Comparison of ENCODE assay signal across 28 cellular contexts in genomic region chr18:56302161-56302560, GRCh38.
"Had no signal": no experiment of that assay in that cellular context is flagged by ENCODE, and none has a peak within 500 bp of the region (broad histone marks: within the 10 kb centered on the region; RNA-seq: fewer than 3 reads in every experiment).

No MANE protein-coding gene starts in this region.

- H2AFZ ChIP-seq: neural progenitor cell had no signal

- H3K4me3 ChIP-seq: colonic mucosa, esophagus muscularis mucosa, heart right ventricle, left lung, neural progenitor cell, psoas muscle, sigmoid colon, thoracic aorta, tibial nerve, upper lobe of right lung, uterus had no signal

- H3K27me3 Mint-ChIP-seq: dendritic cell treated with granulocyte-macrophage colony-stimulating factor and Interleukin-4, amounts not matched to agents 40 ng/mL and 50 ng/mL, for 4 days; stimulated activated naive B cell treated with anti-CD40 and anti-IgM and Interleukin-4, amounts not matched to agents 10 μg/mL and 1 μg/mL and 100 μg/mL, for 72 hours; stimulated activated naive CD8-positive, alpha-beta T cell treated with anti-CD3 and anti-CD28 coated beads, Interleukin-15, Interleukin-2, amounts not matched to agents 100 ng/mL and 50 ng/mL, for 24 hours had no signal

- H3K4me2 ChIP-seq: neural progenitor cell had no signal

- H3K4me1 Mint-ChIP-seq: nephron had no signal

- ATAC-seq: heart right ventricle; left lung; naive thymus-derived CD4-positive, alpha-beta T cell; psoas muscle; right cardiac atrium; stimulated activated naive B cell treated with anti-CD40 and anti-IgM and Interleukin-4, amounts not matched to agents 10 μg/mL and 1 μg/mL and 100 μg/mL, for 72 hours; upper lobe of right lung had no signal

- H3K36me3 ChIP-seq: colonic mucosa, esophagus muscularis mucosa, heart right ventricle, left lung, neural progenitor cell, sigmoid colon, thoracic aorta, tibial nerve, upper lobe of right lung, uterus had no signal

- H3K27ac ChIP-seq: colonic mucosa, esophagus muscularis mucosa, heart right ventricle, left lung, neural progenitor cell, psoas muscle, sigmoid colon, thoracic aorta, tibial nerve, upper lobe of right lung, uterus had no signal

- H3K4me1 ChIP-seq: colonic mucosa, esophagus muscularis mucosa, heart right ventricle, left lung, psoas muscle, sigmoid colon, tibial nerve, upper lobe of right lung, uterus had no signal

- H3K9me3 Mint-ChIP-seq: dendritic cell treated with granulocyte-macrophage colony-stimulating factor and Interleukin-4, amounts not matched to agents 40 ng/mL and 50 ng/mL, for 4 days; endodermal cell; nephron; neural progenitor cell; stimulated activated naive B cell treated with anti-CD40 and anti-IgM and Interleukin-4, amounts not matched to agents 10 μg/mL and 1 μg/mL and 100 μg/mL, for 72 hours; stimulated activated naive CD8-positive, alpha-beta T cell treated with anti-CD3 and anti-CD28 coated beads, Interleukin-15, Interleukin-2, amounts not matched to agents 100 ng/mL and 50 ng/mL, for 24 hours had no signal

- H3K36me3 Mint-ChIP-seq: naive thymus-derived CD4-positive, alpha-beta T cell; neural progenitor cell; stimulated activated naive B cell treated with anti-CD40 and anti-IgM and Interleukin-4, amounts not matched to agents 10 μg/mL and 1 μg/mL and 100 μg/mL, for 72 hours had no signal

- H3K9ac ChIP-seq: neural progenitor cell had no signal

- H3K27ac Mint-ChIP-seq: dendritic cell treated with granulocyte-macrophage colony-stimulating factor and Interleukin-4, amounts not matched to agents 40 ng/mL and 50 ng/mL, for 4 days; endodermal cell; naive thymus-derived CD4-positive, alpha-beta T cell; nephron; neural progenitor cell; stimulated activated naive B cell treated with anti-CD40 and anti-IgM and Interleukin-4, amounts not matched to agents 10 μg/mL and 1 μg/mL and 100 μg/mL, for 72 hours; stimulated activated naive CD8-positive, alpha-beta T cell treated with anti-CD3 and anti-CD28 coated beads, Interleukin-15, Interleukin-2, amounts not matched to agents 100 ng/mL and 50 ng/mL, for 24 hours had no signal

- H3K27me3 ChIP-seq: colonic mucosa, esophagus muscularis mucosa, heart right ventricle, left lung, neural progenitor cell, sigmoid colon, tibial nerve, upper lobe of right lung, uterus had no signal

- H3K4me3 Mint-ChIP-seq: dendritic cell treated with granulocyte-macrophage colony-stimulating factor and Interleukin-4, amounts not matched to agents 40 ng/mL and 50 ng/mL, for 4 days; endodermal cell; naive thymus-derived CD4-positive, alpha-beta T cell; nephron; neural progenitor cell; stimulated activated naive B cell treated with anti-CD40 and anti-IgM and Interleukin-4, amounts not matched to agents 10 μg/mL and 1 μg/mL and 100 μg/mL, for 72 hours; stimulated activated naive CD8-positive, alpha-beta T cell treated with anti-CD3 and anti-CD28 coated beads, Interleukin-15, Interleukin-2, amounts not matched to agents 100 ng/mL and 50 ng/mL, for 24 hours had no signal

- DNase-seq: colonic mucosa; effector CD8-positive, alpha-beta T cell; endodermal cell; foreskin melanocyte; glutamatergic neuron; heart right ventricle; hippocampal formation; left cardiac atrium; left lung; mesenchymal stem cell; midbrain; naive thymus-derived CD4-positive, alpha-beta T cell; nucleus accumbens; psoas muscle; right cardiac atrium; sigmoid colon; stimulated activated CD4-positive, alpha-beta T cell treated with anti-CD3 and anti-CD28 coated beads, Interleukin-2, amount 100 ng/mL, for 24 hours; stimulated activated CD4-positive, alpha-beta T cell treated with anti-CD3 and anti-CD28 coated beads, Interleukin-4, amount 100 ng/mL, for 4 hours; stimulated activated naive B cell treated with anti-CD40 and anti-IgM and Interleukin-4, amounts not matched to agents 10 μg/mL and 1 μg/mL and 100 μg/mL, for 72 hours; upper lobe of right lung; uterus had no signal
